13 cellular contexts compared by ENCODE assay signal in genomic region chr11:13010737-13011342, GRCh38. TPM values are rescaled to one million over a fixed set of nuclear protein-coding genes. Genes with fewer than 3 reads are reported as not detected.
A peak's percentile ranks its signal among the peaks of the same experiment; 100 is the strongest.
DNase-seq lines count a peak whose midpoint lies in the region; TF ChIP-seq lines count a peak whose summit lies in the region.
"Had no signal": no experiment of that assay in that cellular context is flagged by ENCODE, and none has a peak within 500 bp of the region (broad histone marks: within the 10 kb centered on the region; RNA-seq: fewer than 3 reads in every experiment).

No MANE protein-coding gene starts in this region.

- H3K4me3 ChIP-seq in GM23248 (no peak overlapping the region), coronary artery (peak overlapping the region; percentile 66), rectal smooth muscle tissue (ENCODE audit: low read length) (peak overlapping the region; percentile 33)
- H3K4me3 ChIP-seq: SK-N-MC had no signal

- H3K9me2 ChIP-seq in GM23248 (ENCODE audit: insufficient read depth) = no peaks in the 10 kb centered on the region

- DNase-seq in GM23248 (peak; percentile 14), coronary artery (ENCODE audit: low spot score) (no peak), islet precursor cell (peak; percentile 67), COLO829 (ENCODE audit: low spot score) (no peak), NCI-H1436 (lab: John Stamatoyannopoulos, UW) (no peak), NOMO-1 (lab: John Stamatoyannopoulos, UW; ENCODE audit: unreplicated experiment in 2 of 2) (no peak), kidney tubule cell (ENCODE audit: low spot score) (no peak)
- DNase-seq: activated CD8-positive, alpha-beta T cell treated with anti-CD3 and anti-CD28 coated beads, Interleukin-2, amount 10 ng/mL, durations not matched to agents 7 days and 5 days; DND-41; NCI-H187; spleen had no signal

- no peak for TF ChIP-seq CTCF in coronary artery (IDR thresholded peaks at IDR 0.05)

- H3K9ac ChIP-seq in GM23248 (no peak overlapping the region), rectal smooth muscle tissue (ENCODE audit: low read length) (no peak overlapping the region)

- in situ Hi-C loops in GM23248 (cut with MboI) = no loop called here

- H4K20me1 ChIP-seq in GM23248 (ENCODE audit: insufficient read depth) = no peaks in the 10 kb centered on the region

- H3K36me3 ChIP-seq in GM23248 (ENCODE audit: low read depth) = no peaks in the 10 kb centered on the region
- H3K36me3 ChIP-seq in rectal smooth muscle tissue (ENCODE audit: control insufficient read depth, insufficient read depth, low read length) = no peaks in the 10 kb centered on the region
- H3K36me3 ChIP-seq: spleen had no signal

- H3K27me3 ChIP-seq in GM23248 (replicated peaks; ENCODE audit: insufficient read depth) (peaks cover 92% of the 10 kb centered on the region), rectal smooth muscle tissue (ENCODE audit: control insufficient read depth, insufficient read depth, low read length) (peaks cover 20% of the 10 kb centered on the region)

- H2AFZ ChIP-seq in GM23248 = no peak overlapping the region

- WGBS in GM23248 (ENCODE audit: low coverage in 1 of 2, low lambda C conversion rate in 2 of 2, missing lambda C conversion rate in 2 of 2), 2 experiments = 7 to 8% methylated on average over 30 to 35 of the region's 35 CpGs

- H3K27ac ChIP-seq in GM23248 (no peak overlapping the region), coronary artery (no peak overlapping the region), rectal smooth muscle tissue (ENCODE audit: low read depth, low read length) (no peak overlapping the region)
- H3K27ac ChIP-seq: SK-N-MC, spleen had no signal

- no peaks in the 10 kb centered on the region for H3K9me3 ChIP-seq in GM23248 (ENCODE audit: low read depth)
- H3K9me3 ChIP-seq: spleen had no signal

- H3K4me1 ChIP-seq in GM23248 (ENCODE audit: insufficient read depth) = no peaks in the 10 kb centered on the region
- no peaks in the 10 kb centered on the region for H3K4me1 ChIP-seq in rectal smooth muscle tissue (ENCODE audit: control insufficient read depth, insufficient read depth, low read length)

- no peaks in the 10 kb centered on the region for H3F3A ChIP-seq in GM23248 (ENCODE audit: insufficient read depth)

- H3K79me2 ChIP-seq in GM23248 (ENCODE audit: insufficient read depth) = no peaks in the 10 kb centered on the region

- no peak overlapping the region for H3K4me2 ChIP-seq in GM23248 (ENCODE audit: unreplicated experiment)

RNA-seq across cellular contexts. Expression of gene RASSF10, which starts 1.7 kb away (rescaled TPM):
- not detected in 2 replicates for total RNA-seq in GM23248 (2014; rRNA removed; shearing (Covaris generic))
- polyA plus RNA-seq in GM23248 (2016; fragmentation: Nextera tagmentation; extraction: Ambion mirVana) = not detected in 2 replicates
- total RNA-seq: activated CD8-positive, alpha-beta T cell treated with anti-CD3 and anti-CD28 coated beads, Interleukin-2, amount 10 ng/mL, durations not matched to agents 7 days and 5 days; spleen had no signal
- polyA plus RNA-seq: spleen had no signal

Comparison
In these comparisons a context has a peak if more than half of its experiments do, and no peak if none do; other contexts are left out.
1. DNase-seq: peak in GM23248 (single experiment) and islet precursor cell (single experiment); none in coronary artery (single experiment), COLO829 (single experiment), NCI-H1436 (single experiment), NOMO-1 (0 of 2) and kidney tubule cell (single experiment).